In genomic region chr5:34722183-34722582, GRCh38 we compare ENCODE assay signal across 20 cellular contexts.
"Had no signal": no experiment of that assay in that cellular context is flagged by ENCODE, and none has a peak within 500 bp of the region (broad histone marks: within the 10 kb centered on the region; RNA-seq: fewer than 3 reads in every experiment).

No MANE protein-coding gene starts in this region.

- H3K27ac ChIP-seq: dorsolateral prefrontal cortex, foreskin keratinocyte, lower lobe of right lung, parathyroid adenoma, sigmoid colon, thoracic aorta, upper lobe of right lung had no signal

- DNase-seq: activated CD4-positive, alpha-beta T cell treated with anti-CD3 and anti-CD28 coated beads, Interleukin-2, amount 10 ng/mL, durations not matched to agents 7 days and 5 days; activated effector memory CD4-positive, alpha-beta T cell treated with anti-CD3 and anti-CD28 coated beads, Interleukin-2, amount 50 U/mL, for 16 hours; activated naive CD4-positive, alpha-beta T cell treated with anti-CD3 and anti-CD28 coated beads, Interleukin-2, amount 50 U/mL, for 16 hours; activated T-cell treated with anti-CD3 and anti-CD28 coated beads, Interleukin-2, amount 50 U/mL, for 72 hours; dorsolateral prefrontal cortex; endodermal cell; foreskin keratinocyte; hippocampal formation; islet precursor cell; left colon; lower lobe of right lung; natural killer cell; sigmoid colon; stimulated activated naive B cell treated with anti-CD40 and anti-IgM and Interleukin-4, amounts not matched to agents 10 μg/mL and 1 μg/mL and 100 μg/mL, for 72 hours; T-cell; upper lobe of right lung had no signal

- H2AFZ ChIP-seq: parathyroid adenoma had no signal

- H3K4me1 Mint-ChIP-seq: activated CD4-positive, alpha-beta T cell treated with anti-CD3 and anti-CD28 coated beads, Interleukin-2, amount 10 ng/mL, durations not matched to agents 7 days and 5 days; natural killer cell; stimulated activated naive B cell treated with anti-CD40 and anti-IgM and Interleukin-4, amounts not matched to agents 10 μg/mL and 1 μg/mL and 100 μg/mL, for 72 hours; T-cell had no signal

- H3K9ac ChIP-seq: parathyroid adenoma had no signal

- H3K9me3 ChIP-seq: ascending aorta, lower lobe of right lung, sigmoid colon, thoracic aorta, upper lobe of right lung had no signal

- H3K27me3 Mint-ChIP-seq: activated CD4-positive, alpha-beta T cell treated with anti-CD3 and anti-CD28 coated beads, Interleukin-2, amount 10 ng/mL, durations not matched to agents 7 days and 5 days; stimulated activated naive B cell treated with anti-CD40 and anti-IgM and Interleukin-4, amounts not matched to agents 10 μg/mL and 1 μg/mL and 100 μg/mL, for 72 hours had no signal

- H3K4me1 ChIP-seq: foreskin keratinocyte, parathyroid adenoma had no signal

- H3K36me3 Mint-ChIP-seq: natural killer cell, T-cell had no signal

- H3K36me3 ChIP-seq: ascending aorta, lower lobe of right lung, sigmoid colon, thoracic aorta, upper lobe of right lung had no signal

- ATAC-seq: activated CD4-positive, CD25-positive, alpha-beta regulatory T cell treated with anti-CD3 and anti-CD28 coated beads, Interleukin-2, amount 50 U/mL, for 24 hours; activated T-cell treated with anti-CD3 and anti-CD28 coated beads, Interleukin-2, amount 50 U/mL, for 72 hours; foreskin keratinocyte; left colon; lower lobe of right lung; natural killer cell; stimulated activated naive B cell treated with anti-CD40 and anti-IgM and Interleukin-4, amounts not matched to agents 10 μg/mL and 1 μg/mL and 100 μg/mL, for 72 hours; T-cell; upper lobe of right lung had no signal

- H3K4me3 Mint-ChIP-seq: activated CD4-positive, alpha-beta T cell treated with anti-CD3 and anti-CD28 coated beads, Interleukin-2, amount 10 ng/mL, durations not matched to agents 7 days and 5 days; activated T-cell treated with anti-CD3 and anti-CD28 coated beads, Interleukin-2, amount 50 U/mL, for 72 hours; endodermal cell; natural killer cell; stimulated activated naive B cell treated with anti-CD40 and anti-IgM and Interleukin-4, amounts not matched to agents 10 μg/mL and 1 μg/mL and 100 μg/mL, for 72 hours; T-cell had no signal

- H3K27me3 ChIP-seq: ascending aorta, dorsolateral prefrontal cortex, foreskin keratinocyte, sigmoid colon, upper lobe of right lung had no signal

- H3K27ac Mint-ChIP-seq: activated CD4-positive, alpha-beta T cell treated with anti-CD3 and anti-CD28 coated beads, Interleukin-2, amount 10 ng/mL, durations not matched to agents 7 days and 5 days; activated T-cell treated with anti-CD3 and anti-CD28 coated beads, Interleukin-2, amount 50 U/mL, for 72 hours; endodermal cell; natural killer cell; stimulated activated naive B cell treated with anti-CD40 and anti-IgM and Interleukin-4, amounts not matched to agents 10 μg/mL and 1 μg/mL and 100 μg/mL, for 72 hours; T-cell had no signal

- H3K4me3 ChIP-seq: ascending aorta, dorsolateral prefrontal cortex, lower lobe of right lung, sigmoid colon, thoracic aorta, upper lobe of right lung had no signal

- H3K9me3 Mint-ChIP-seq: activated CD4-positive, alpha-beta T cell treated with anti-CD3 and anti-CD28 coated beads, Interleukin-2, amount 10 ng/mL, durations not matched to agents 7 days and 5 days; natural killer cell had no signal
